1 cellular context compared by ENCODE assay signal in genomic region chr20:10412591-10413408, GRCh38.
TF ChIP-seq lines count a peak whose summit lies in the region.

No MANE protein-coding gene starts in this region.

TF ChIP-seq in GM12878, 131 proteins besides CTCF, POLR2A, EP300 and RAD21 (continued from another document):
- TF ChIP-seq, protein P1, sequence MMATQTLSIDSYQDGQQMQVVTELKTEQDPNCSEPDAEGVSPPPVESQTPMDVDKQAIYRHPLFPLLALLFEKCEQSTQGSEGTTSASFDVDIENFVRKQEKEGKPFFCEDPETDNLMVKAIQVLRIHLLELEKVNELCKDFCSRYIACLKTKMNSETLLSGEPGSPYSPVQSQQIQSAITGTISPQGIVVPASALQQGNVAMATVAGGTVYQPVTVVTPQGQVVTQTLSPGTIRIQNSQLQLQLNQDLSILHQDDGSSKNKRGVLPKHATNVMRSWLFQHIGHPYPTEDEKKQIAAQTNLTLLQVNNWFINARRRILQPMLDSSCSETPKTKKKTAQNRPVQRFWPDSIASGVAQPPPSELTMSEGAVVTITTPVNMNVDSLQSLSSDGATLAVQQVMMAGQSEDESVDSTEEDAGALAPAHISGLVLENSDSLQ (IDR thresholded peaks at IDR 0.05), result peak; percentile 20; the same call in 1 of the 2 replicates
- peak; percentile 86 for TF ChIP-seq MEF2B (IDR thresholded peaks at IDR 0.05; ENCODE audit: partially characterized antibody, poor library complexity, severe bottlenecking)
- 0 out of 2 replicates have a peak, but pooled peaks have one; percentile 13 for TF ChIP-seq PAX5 (IDR thresholded peaks at IDR 0.05; ENCODE audit: borderline replicate concordance, low read depth, low read length)
- peak; percentile 42; the same call in 1 of the 2 replicates for TF ChIP-seq SPI1 (IDR thresholded peaks at IDR 0.05; ENCODE audit: borderline replicate concordance, insufficient read depth, low read depth, low read length)
- peak in 1 of 2 experiments; percentile 26; a peak in 1 of 4 replicates for TF ChIP-seq BHLHE40 (IDR thresholded peaks at IDR 0.05; ENCODE audit: borderline replicate concordance in 1 of 2, low read depth in 2 of 2, low read length in 1 of 2)
- no peak for TF ChIP-seq EED (IDR thresholded peaks at IDR 0.05; ENCODE audit: low read depth)
- TF ChIP-seq TBL1XR1 (IDR thresholded peaks at IDR 0.05; ENCODE audit: low read depth, low read length), result no peak
- TF ChIP-seq IKZF2 (IDR thresholded peaks at IDR 0.05), result peak; percentile 60 to 72; a peak in 2 of 4 replicates
- peak; percentile 78 for TF ChIP-seq MTA2 (IDR thresholded peaks at IDR 0.05; ENCODE audit: low read depth)
- TF ChIP-seq, protein P2, sequence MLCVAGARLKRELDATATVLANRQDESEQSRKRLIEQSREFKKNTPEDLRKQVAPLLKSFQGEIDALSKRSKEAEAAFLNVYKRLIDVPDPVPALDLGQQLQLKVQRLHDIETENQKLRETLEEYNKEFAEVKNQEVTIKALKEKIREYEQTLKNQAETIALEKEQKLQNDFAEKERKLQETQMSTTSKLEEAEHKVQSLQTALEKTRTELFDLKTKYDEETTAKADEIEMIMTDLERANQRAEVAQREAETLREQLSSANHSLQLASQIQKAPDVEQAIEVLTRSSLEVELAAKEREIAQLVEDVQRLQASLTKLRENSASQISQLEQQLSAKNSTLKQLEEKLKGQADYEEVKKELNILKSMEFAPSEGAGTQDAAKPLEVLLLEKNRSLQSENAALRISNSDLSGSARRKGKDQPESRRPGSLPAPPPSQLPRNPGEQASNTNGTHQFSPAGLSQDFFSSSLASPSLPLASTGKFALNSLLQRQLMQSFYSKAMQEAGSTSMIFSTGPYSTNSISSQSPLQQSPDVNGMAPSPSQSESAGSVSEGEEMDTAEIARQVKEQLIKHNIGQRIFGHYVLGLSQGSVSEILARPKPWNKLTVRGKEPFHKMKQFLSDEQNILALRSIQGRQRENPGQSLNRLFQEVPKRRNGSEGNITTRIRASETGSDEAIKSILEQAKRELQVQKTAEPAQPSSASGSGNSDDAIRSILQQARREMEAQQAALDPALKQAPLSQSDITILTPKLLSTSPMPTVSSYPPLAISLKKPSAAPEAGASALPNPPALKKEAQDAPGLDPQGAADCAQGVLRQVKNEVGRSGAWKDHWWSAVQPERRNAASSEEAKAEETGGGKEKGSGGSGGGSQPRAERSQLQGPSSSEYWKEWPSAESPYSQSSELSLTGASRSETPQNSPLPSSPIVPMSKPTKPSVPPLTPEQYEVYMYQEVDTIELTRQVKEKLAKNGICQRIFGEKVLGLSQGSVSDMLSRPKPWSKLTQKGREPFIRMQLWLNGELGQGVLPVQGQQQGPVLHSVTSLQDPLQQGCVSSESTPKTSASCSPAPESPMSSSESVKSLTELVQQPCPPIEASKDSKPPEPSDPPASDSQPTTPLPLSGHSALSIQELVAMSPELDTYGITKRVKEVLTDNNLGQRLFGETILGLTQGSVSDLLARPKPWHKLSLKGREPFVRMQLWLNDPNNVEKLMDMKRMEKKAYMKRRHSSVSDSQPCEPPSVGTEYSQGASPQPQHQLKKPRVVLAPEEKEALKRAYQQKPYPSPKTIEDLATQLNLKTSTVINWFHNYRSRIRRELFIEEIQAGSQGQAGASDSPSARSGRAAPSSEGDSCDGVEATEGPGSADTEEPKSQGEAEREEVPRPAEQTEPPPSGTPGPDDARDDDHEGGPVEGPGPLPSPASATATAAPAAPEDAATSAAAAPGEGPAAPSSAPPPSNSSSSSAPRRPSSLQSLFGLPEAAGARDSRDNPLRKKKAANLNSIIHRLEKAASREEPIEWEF (IDR thresholded peaks at IDR 0.05; ENCODE audit: insufficient replicate concordance, low read depth, low read length), result peak; percentile 24
- TF ChIP-seq ATF7 (IDR thresholded peaks at IDR 0.05; ENCODE audit: low read depth), result peak; percentile 24; the same call in 1 of the 2 replicates
